24 cellular contexts compared by ENCODE assay signal in the genomic region with DNA sequence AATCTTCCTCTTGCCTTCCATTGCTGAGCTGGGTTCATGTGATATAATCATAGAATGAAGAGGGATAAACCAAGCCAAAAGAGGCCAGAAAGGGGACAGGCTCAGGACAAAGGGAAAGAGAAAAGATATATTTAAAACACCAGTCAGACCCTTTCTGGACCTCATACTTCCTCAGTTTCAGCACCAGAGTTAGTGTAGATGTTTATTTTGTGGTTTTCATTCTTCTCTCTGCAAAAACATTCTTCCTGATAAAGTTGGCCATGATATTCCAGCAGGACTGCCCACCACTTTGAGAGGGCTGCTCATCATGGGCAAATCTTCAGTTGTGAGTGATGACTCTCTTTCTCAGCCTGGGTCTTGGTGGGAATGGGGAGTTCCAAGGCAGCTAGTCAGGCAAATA.
DNase-seq lines count a peak whose midpoint lies in the region; ATAC-seq and TF ChIP-seq lines count a peak whose summit lies in the region.
"Had no signal": no experiment of that assay in that cellular context is flagged by ENCODE, and none has a peak within 500 bp of the region (broad histone marks: within the 10 kb centered on the region; RNA-seq: fewer than 3 reads in every experiment).

No MANE protein-coding gene starts in this region.

- in situ Hi-C loops in KBM-7 (cut with MboI; ENCODE audit: low pct_unique_long_range_greater_than_20kb, low sequenced_read_pairs): no loop called here
- in situ Hi-C loops in astrocyte of the cerebellum (cut with HindIII; ENCODE audit: low sequenced_read_pairs): no loop called here
- in situ Hi-C loops in G401 (cut with HindIII; ENCODE audit: low sequenced_read_pairs): no loop called here

- no peak for TF ChIP-seq CTCF in astrocyte of the cerebellum (IDR thresholded peaks at IDR 0.05; ENCODE audit: low read depth, low read length, missing control alignments)
- no peak for TF ChIP-seq CTCF in fibroblast of pulmonary artery (IDR thresholded peaks at IDR 0.05; ENCODE audit: low read length, missing control alignments)

- peak; percentile 7 for DNase-seq in KBM-7
- peak; percentile 26 for DNase-seq in astrocyte of the cerebellum (ENCODE audit: low read depth)
- DNase-seq in fibroblast of pulmonary artery (ENCODE audit: low read depth): peak; percentile 57
- DNase-seq in renal cortical epithelial cell (ENCODE audit: low read depth): peak; percentile 15
- no peak for DNase-seq in kidney tubule cell (ENCODE audit: low spot score)
- DNase-seq in G401 (ENCODE audit: low spot score): no peak
- DNase-seq in NCI-H524 treated with DMSO at 0.1 percent for 48 hours (lab: John Stamatoyannopoulos, UW): no peak
- DNase-seq: activated naive CD4-positive, alpha-beta T cell treated with Interleukin-2 at 50 U/mL for 16 hours; activated T-cell treated with anti-CD3 and anti-CD28 coated beads, Interleukin-2, amount 50 U/mL, for 1 hour; endodermal cell; GDM1; heart right ventricle; left ventricle myocardium superior; midbrain; NCI-H1048; NCI-H187; NCI-H2227 treated with DMSO at 0.1 percent for 48 hours; PC-3; SHP77 treated with DMSO at 0.1 percent for 48 hours; stimulated activated CD4-positive, alpha-beta T cell treated with anti-CD3 and anti-CD28 coated beads, Interleukin-1b, Interleukin-23, amount 100 ng/mL, for 48 hours; T-cell had no signal

- no peak overlapping the region for H3K4me3 ChIP-seq in astrocyte of the cerebellum (ENCODE audit: low read depth, low read length)
- no peak overlapping the region for H3K4me3 ChIP-seq in fibroblast of pulmonary artery (replicated peaks; ENCODE audit: low read depth, low read length)
- H3K4me3 ChIP-seq: ascending aorta, heart right ventricle had no signal

- ATAC-seq in HG02678 (IDR thresholded peaks at IDR 0.05; ENCODE audit: unreplicated experiment): no peak
- ATAC-seq: heart right ventricle; left ventricle myocardium superior; PC-3; stimulated activated effector memory CD8-positive, alpha-beta T cell treated with anti-CD3 and anti-CD28 coated beads, Interleukin-12 subunit alpha, Interleukin-12 subunit beta, amount 100 ng/mL, for 72 hours; T-cell had no signal

Comparison
In these comparisons a context has a peak if more than half of its experiments do, and no peak if none do; other contexts are left out.
1. DNase-seq: peak in KBM-7 (single experiment), astrocyte of the cerebellum (single experiment), fibroblast of pulmonary artery (single experiment) and renal cortical epithelial cell (single experiment); none in kidney tubule cell (single experiment), G401 (single experiment) and NCI-H524 treated with DMSO at 0.1 percent for 48 hours (single experiment).